ENCODE assay signal across 14 cellular contexts in genomic region chr16:14001521-14001920, GRCh38.
A peak's percentile ranks its signal among the peaks of the same experiment; 100 is the strongest.
DNase-seq lines count a peak whose midpoint lies in the region; ATAC-seq and TF ChIP-seq lines count a peak whose summit lies in the region.
"Had no signal": no experiment of that assay in that cellular context is flagged by ENCODE, and none has a peak within 500 bp of the region (broad histone marks: within the 10 kb centered on the region; RNA-seq: fewer than 3 reads in every experiment).

No MANE protein-coding gene starts in this region.

- no peaks in the 10 kb centered on the region for H3K36me3 Mint-ChIP-seq in CD14-positive monocyte
- H3K36me3 Mint-ChIP-seq: CD4-positive, CD25-positive, alpha-beta regulatory T cell had no signal

- ATAC-seq in psoas muscle = no peak
- ATAC-seq: GM12878 had no signal

- peak overlapping the region; percentile 56 for H2AK5ac ChIP-seq in neuronal stem cell (ENCODE audit: low read depth, low read length)

- H3K36me3 ChIP-seq in ectodermal cell (ENCODE audit: control insufficient read depth, insufficient read depth, low read length) = no peaks in the 10 kb centered on the region
- no peaks in the 10 kb centered on the region for H3K36me3 ChIP-seq in neuronal stem cell (replicated peaks in 1 of 2; ENCODE audit: control insufficient read depth in 2 of 2, insufficient read depth in 2 of 2, low read length in 2 of 2)
- no peaks in the 10 kb centered on the region for H3K36me3 ChIP-seq in psoas muscle (ENCODE audit: insufficient read depth in 1 of 2, low read depth in 1 of 2)
- H3K36me3 ChIP-seq: BE2C had no signal

- H3K4ac ChIP-seq in neuronal stem cell (ENCODE audit: low read length) = no peak overlapping the region

- H3K27me3 ChIP-seq in ectodermal cell (ENCODE audit: control insufficient read depth, insufficient read depth, low read length, poor library complexity, severe bottlenecking) (no peaks in the 10 kb centered on the region), neuronal stem cell (ENCODE audit: control insufficient read depth in 3 of 3, insufficient read depth in 3 of 3, low read depth in 1 of 3, low read length in 3 of 3) (no peaks in the 10 kb centered on the region), psoas muscle (ENCODE audit: insufficient read depth in 3 of 3, low read length in 2 of 3) (no peaks in the 10 kb centered on the region)
- H3K27me3 ChIP-seq: BE2C had no signal

- no peaks in the 10 kb centered on the region for H3K9me3 ChIP-seq in ectodermal cell (ENCODE audit: control insufficient read depth, low read length)
- peaks cover 0 to 6% of the 10 kb centered on the region in 2 donors for H3K9me3 ChIP-seq in neuronal stem cell (replicated peaks in 1 of 2; ENCODE audit: control insufficient read depth in 2 of 2, insufficient read depth in 1 of 2, low read depth in 1 of 2, low read length in 2 of 2)
- H3K9me3 ChIP-seq in psoas muscle = no peaks in the 10 kb centered on the region
- H3K9me3 ChIP-seq: BE2C had no signal

- H2BK12ac ChIP-seq in neuronal stem cell (ENCODE audit: low read length) = no peak overlapping the region

- 91% methylated on average over 10 of the region's 10 CpGs for WGBS in ectodermal cell, 2 experiments
- no CpG with 5 or more reads among the region's 10 CpGs for WGBS in neuronal stem cell (ENCODE audit: extremely low coverage in 2 of 2, insufficient read length in 2 of 2, insufficient replicate concordance in 1 of 2), 2 donors
- 92 to 97% (median 96%) methylated on average over 10 of the region's 10 CpGs for WGBS in psoas muscle, 3 donors

- in situ Hi-C loops in G401 (cut with HindIII; ENCODE audit: low sequenced_read_pairs) = no loop called here

- H3K23ac ChIP-seq in neuronal stem cell (ENCODE audit: low read depth, low read length, poor library complexity) = no peak overlapping the region

- peak overlapping the region; percentile 5 for H2BK15ac ChIP-seq in neuronal stem cell (ENCODE audit: low read length)

- H3K27ac Mint-ChIP-seq in CD14-positive monocyte = no peak overlapping the region
- H3K27ac Mint-ChIP-seq: CD4-positive, CD25-positive, alpha-beta regulatory T cell had no signal

- H2BK5ac ChIP-seq in neuronal stem cell (ENCODE audit: low read length) = no peak overlapping the region

- peaks cover 27% of the 10 kb centered on the region for H3K4me1 Mint-ChIP-seq in CD14-positive monocyte

- DNase-seq in G401 (ENCODE audit: low spot score) (peak; percentile 80), caudate nucleus (lab: John Stamatoyannopoulos, UW) (no peak), neuronal stem cell (ENCODE audit: low spot score) (no peak), psoas muscle (no peak), CD14-positive monocyte (ENCODE audit: low spot score) (no peak), HK-2 (ENCODE audit: unreplicated experiment) (no peak)
- DNase-seq: BE2C; CD4-positive, CD25-positive, alpha-beta regulatory T cell; DMS53; GM23248; H7; IMR-90 had no signal

- no peak overlapping the region for H3K14ac ChIP-seq in neuronal stem cell (ENCODE audit: low read length)

- H4K91ac ChIP-seq in neuronal stem cell (ENCODE audit: low read depth, low read length, poor library complexity) = no peak overlapping the region

- H3K4me3 ChIP-seq in ectodermal cell (ENCODE audit: insufficient read depth, low read depth, low read length) (no peak overlapping the region), neuronal stem cell (ENCODE audit: low read length in 2 of 2) (no peak overlapping the region), psoas muscle (no peak overlapping the region)
- H3K4me3 ChIP-seq: GM12878, GM23248 had no signal

- no peak overlapping the region for H4K8ac ChIP-seq in neuronal stem cell (ENCODE audit: low read depth, low read length)

- H2BK120ac ChIP-seq in neuronal stem cell (ENCODE audit: low read depth, low read length) = no peak overlapping the region

- H3K9me3 Mint-ChIP-seq in CD14-positive monocyte = no peaks in the 10 kb centered on the region
- H3K9me3 Mint-ChIP-seq: CD4-positive, CD25-positive, alpha-beta regulatory T cell had no signal

- no peak overlapping the region for H3K9ac ChIP-seq in neuronal stem cell (ENCODE audit: low read depth, low read length, poor library complexity)
- H3K9ac ChIP-seq: GM23248 had no signal

- H2AFZ ChIP-seq in neuronal stem cell (ENCODE audit: low read length) = no peak overlapping the region
- H2AFZ ChIP-seq: GM23248 had no signal

- no peak for TF ChIP-seq CTCF in psoas muscle (IDR thresholded peaks at IDR 0.05)
- TF ChIP-seq CTCF in CD14-positive monocyte (IDR thresholded peaks at IDR 0.05) = no peak

- no peak overlapping the region for H3K4me2 ChIP-seq in neuronal stem cell (ENCODE audit: insufficient read depth, low read length, poor library complexity, severe bottlenecking)

- H3K18ac ChIP-seq in neuronal stem cell (ENCODE audit: low read length) = peak overlapping the region; percentile 9

- H3K79me1 ChIP-seq in neuronal stem cell (ENCODE audit: low read depth, low read length) = no peaks in the 10 kb centered on the region

- intact Hi-C loops in psoas muscle (cut with DNase I) = loop anchor here in 1 of 2 donors (5.0 kb wide), 1 partner anchor 44 kb away; no protein-coding TSS in a partner anchor
- intact Hi-C loops in CD14-positive monocyte (cut with micrococcal nuclease) = no loop called here

- H3K4me3 Mint-ChIP-seq in CD14-positive monocyte = no peak overlapping the region
- H3K4me3 Mint-ChIP-seq: CD4-positive, CD25-positive, alpha-beta regulatory T cell had no signal

- H3K4me1 ChIP-seq in ectodermal cell (ENCODE audit: control insufficient read depth, insufficient read depth, low read length) = peaks cover 11% of the 10 kb centered on the region
- H3K4me1 ChIP-seq in neuronal stem cell (ENCODE audit: control insufficient read depth in 2 of 2, insufficient read depth in 1 of 2, low read depth in 1 of 2, low read length in 2 of 2) = peaks cover 21 to 22% of the 10 kb centered on the region in 2 donors
- H3K4me1 ChIP-seq in psoas muscle = peaks cover 37% of the 10 kb centered on the region

- H3K27ac ChIP-seq in caudate nucleus (ENCODE audit: low read depth, low read length) (peak overlapping the region; percentile 13), ectodermal cell (ENCODE audit: insufficient read depth, low read depth, low read length, poor library complexity, severe bottlenecking) (peak overlapping the region; percentile 16), neuronal stem cell (replicated peaks; ENCODE audit: low read length) (no peak overlapping the region), psoas muscle (no peak overlapping the region)
- H3K27ac ChIP-seq: GM23248 had no signal

- peaks cover 7 to 11% (median 8%) of the 10 kb centered on the region in 3 donors for H3K27me3 Mint-ChIP-seq in CD14-positive monocyte (ENCODE audit: low read depth in 3 of 3)
- H3K27me3 Mint-ChIP-seq: CD4-positive, CD25-positive, alpha-beta regulatory T cell had no signal

Comparison
In these comparisons a context has a peak if more than half of its experiments do, and no peak if none do; other contexts are left out.
1. H3K27ac ChIP-seq: peak in caudate nucleus (single experiment) and ectodermal cell (single experiment); none in neuronal stem cell (single experiment) and psoas muscle (single experiment).